ENCODE assay signal across 1 cellular context in genomic region chr2:27489118-27489497, GRCh38.
TF ChIP-seq lines count a peak whose summit lies in the region.

No MANE protein-coding gene starts in this region.

TF ChIP-seq in HCT116, 20 proteins besides CTCF, POLR2A, EP300 and RAD21 (continued from another document):
- no peak for TF ChIP-seq ZBTB33 (IDR thresholded peaks at IDR 0.05; ENCODE audit: extremely low read depth, insufficient replicate concordance, low read length)
- no peak; the same call in 1 of the 2 replicates for TF ChIP-seq SIN3A (IDR thresholded peaks at IDR 0.05; ENCODE audit: low read depth)
- TF ChIP-seq EZH2 (IDR thresholded peaks at IDR 0.05) = no peak
- TF ChIP-seq EZH2phosphoT487 (IDR thresholded peaks at IDR 0.05; ENCODE audit: borderline replicate concordance) = no peak
- no peak for TF ChIP-seq TCF7L2 (IDR thresholded peaks at IDR 0.05; ENCODE audit: borderline replicate concordance, extremely low read depth, insufficient read depth, insufficient read length)
- no peak for TF ChIP-seq ZNF274 (IDR thresholded peaks at IDR 0.05; ENCODE audit: low read depth, low read length)
- TF ChIP-seq CBX3 (IDR thresholded peaks at IDR 0.05; ENCODE audit: low read depth) = no peak
- TF ChIP-seq SRF (IDR thresholded peaks at IDR 0.05; ENCODE audit: low read depth) = no peak
- TF ChIP-seq FOSL1 (IDR thresholded peaks at IDR 0.05; ENCODE audit: low read depth) = no peak
- no peak for TF ChIP-seq ZFX (IDR thresholded peaks at IDR 0.05)
- TF ChIP-seq MAX (IDR thresholded peaks at IDR 0.05) = no peak
